ENCODE assay signal across 15 cellular contexts in genomic region chr16:4535627-4536108, GRCh38. TPM values are rescaled to one million over a fixed set of nuclear protein-coding genes. Genes with fewer than 3 reads are reported as not detected.
DNase-seq lines count a peak whose midpoint lies in the region; ATAC-seq and TF ChIP-seq lines count a peak whose summit lies in the region.
"Had no signal": no experiment of that assay in that cellular context is flagged by ENCODE, and none has a peak within 500 bp of the region (broad histone marks: within the 10 kb centered on the region; RNA-seq: fewer than 3 reads in every experiment).

No MANE protein-coding gene starts in this region.

- TF ChIP-seq POLR2A in stomach (IDR thresholded peaks at IDR 0.05), result no peak

- H3K4me1 ChIP-seq in stomach, result peaks cover 11 to 27% (median 18%) of the 10 kb centered on the region in 4 donors

- H3K36me3 Mint-ChIP-seq in activated CD4-positive, alpha-beta memory T cell treated with anti-CD3 and anti-CD28 coated beads for 36 hours, result peaks cover 15% of the 10 kb centered on the region
- peaks cover 18% of the 10 kb centered on the region for H3K36me3 Mint-ChIP-seq in activated CD4-positive, alpha-beta memory T cell treated with anti-CD3 and anti-CD28 coated beads, Interleukin-2, amount 10 ng/mL, durations not matched to agents 7 days and 5 days (ENCODE audit: low read depth)
- peaks cover 28% of the 10 kb centered on the region for H3K36me3 Mint-ChIP-seq in T-helper 2 cell treated with Interferon-gamma antibody and Interleukin-4, amounts not matched to agents 5 μg/mL and 100 μg/mL, for 36 hours (ENCODE audit: low read depth)
- H3K36me3 Mint-ChIP-seq in stimulated activated effector memory CD8-positive, alpha-beta T cell treated with anti-CD3 and anti-CD28 coated beads, Interleukin-12 subunit alpha, Interleukin-12 subunit beta, amount 100 ng/mL, for 72 hours, result peaks cover 18% of the 10 kb centered on the region

- ATAC-seq in stimulated activated effector memory CD8-positive, alpha-beta T cell treated with anti-CD3 and anti-CD28 coated beads, Interleukin-12 subunit alpha, Interleukin-12 subunit beta, amount 100 ng/mL, for 72 hours, result peak; percentile 56
- ATAC-seq in HG02884 (IDR thresholded peaks at IDR 0.05; ENCODE audit: unreplicated experiment) (no peak), GM18502 (IDR thresholded peaks at IDR 0.05; ENCODE audit: poor library complexity, unreplicated experiment) (no peak)

- intact Hi-C loops in activated CD4-positive, alpha-beta memory T cell treated with anti-CD3 and anti-CD28 coated beads for 36 hours (cut with micrococcal nuclease), result loop anchor here (5.0 kb wide), 1 partner anchor 123 kb away; no protein-coding TSS in a partner anchor
- intact Hi-C loops in stomach (cut with DNase I; ENCODE audit: low total_unique reads), result no loop called here

- TF ChIP-seq EP300 in stomach (IDR thresholded peaks at IDR 0.05), result no peak

- 72 to 87% (median 85%) methylated on average over 6 to 7 of the region's 7 CpGs for WGBS in stomach, 5 donors

- no peaks in the 10 kb centered on the region for H3K27me3 ChIP-seq in stomach

- peaks cover 11% of the 10 kb centered on the region for H3K9me3 Mint-ChIP-seq in activated CD4-positive, alpha-beta memory T cell treated with anti-CD3 and anti-CD28 coated beads for 36 hours
- peaks cover 11% of the 10 kb centered on the region for H3K9me3 Mint-ChIP-seq in activated CD4-positive, alpha-beta memory T cell treated with anti-CD3 and anti-CD28 coated beads, Interleukin-2, amount 10 ng/mL, durations not matched to agents 7 days and 5 days
- H3K9me3 Mint-ChIP-seq in T-helper 2 cell treated with Interferon-gamma antibody and Interleukin-4, amounts not matched to agents 5 μg/mL and 100 μg/mL, for 36 hours, result peaks cover 16% of the 10 kb centered on the region
- peaks cover 5% of the 10 kb centered on the region for H3K9me3 Mint-ChIP-seq in stimulated activated effector memory CD8-positive, alpha-beta T cell treated with anti-CD3 and anti-CD28 coated beads, Interleukin-12 subunit alpha, Interleukin-12 subunit beta, amount 100 ng/mL, for 72 hours

- peaks cover 0 to 19% (median 14%) of the 10 kb centered on the region in 4 donors for H3K36me3 ChIP-seq in stomach

- POLR2A ChIA-PET in activated CD4-positive, alpha-beta memory T cell treated with anti-CD3 and anti-CD28 coated beads for 36 hours (lab: Charles Lee), result interaction anchor here (0.9 to 1.0 kb wide), 2 partner anchors 11 to 60 kb away, joined by 3 to 4 read pairs; partner anchors contain the start of gene HMOX2
- POLR2A ChIA-PET in activated CD4-positive, alpha-beta memory T cell treated with anti-CD3 and anti-CD28 coated beads, Interleukin-2, amount 10 ng/mL, durations not matched to agents 7 days and 5 days (lab: Charles Lee), result interaction anchor here (1.4 kb wide), 1 partner anchor 30 kb away, joined by 6 read pairs; no protein-coding TSS in a partner anchor

- no peak for TF ChIP-seq CTCF in stomach (IDR thresholded peaks at IDR 0.05)

- H3K9me3 ChIP-seq in stomach, result peaks cover 0 to 18% (median 7%) of the 10 kb centered on the region in 4 donors

- DNase-seq in activated CD4-positive, alpha-beta memory T cell treated with anti-CD3 and anti-CD28 coated beads for 36 hours, result peak; percentile 42
- DNase-seq in activated CD4-positive, alpha-beta memory T cell treated with anti-CD3 and anti-CD28 coated beads, Interleukin-2, amount 10 ng/mL, durations not matched to agents 7 days and 5 days, result no peak
- DNase-seq in T-helper 2 cell treated with Interferon-gamma antibody and Interleukin-4, amounts not matched to agents 5 μg/mL and 100 μg/mL, for 36 hours (ENCODE audit: low spot score), result peak; percentile 61
- DNase-seq in stimulated activated effector memory CD8-positive, alpha-beta T cell treated with anti-CD3 and anti-CD28 coated beads, Interleukin-12 subunit alpha, Interleukin-12 subunit beta, amount 100 ng/mL, for 72 hours (ENCODE audit: low spot score in 2 of 2), result peak in 1 of 2 donors; percentile 58
- DNase-seq in stomach, result no peak
- DNase-seq: aorta, hypothalamus, NCI-H1092 treated with DMSO at 0.1 percent for 48 hours, NCI-H69, Right ventricle myocardium superior had no signal

- no peaks in the 10 kb centered on the region for H3K27me3 Mint-ChIP-seq in activated CD4-positive, alpha-beta memory T cell treated with anti-CD3 and anti-CD28 coated beads for 36 hours
- H3K27me3 Mint-ChIP-seq in activated CD4-positive, alpha-beta memory T cell treated with anti-CD3 and anti-CD28 coated beads, Interleukin-2, amount 10 ng/mL, durations not matched to agents 7 days and 5 days, result no peaks in the 10 kb centered on the region
- peaks cover 2% of the 10 kb centered on the region for H3K27me3 Mint-ChIP-seq in T-helper 2 cell treated with Interferon-gamma antibody and Interleukin-4, amounts not matched to agents 5 μg/mL and 100 μg/mL, for 36 hours (ENCODE audit: low read depth)

- H3K4me3 Mint-ChIP-seq in activated CD4-positive, alpha-beta memory T cell treated with anti-CD3 and anti-CD28 coated beads for 36 hours, result no peak overlapping the region
- no peak overlapping the region for H3K4me3 Mint-ChIP-seq in activated CD4-positive, alpha-beta memory T cell treated with anti-CD3 and anti-CD28 coated beads, Interleukin-2, amount 10 ng/mL, durations not matched to agents 7 days and 5 days
- H3K4me3 Mint-ChIP-seq in T-helper 2 cell treated with Interferon-gamma antibody and Interleukin-4, amounts not matched to agents 5 μg/mL and 100 μg/mL, for 36 hours, result peak overlapping the region; percentile 5
- H3K4me3 Mint-ChIP-seq in stimulated activated effector memory CD8-positive, alpha-beta T cell treated with anti-CD3 and anti-CD28 coated beads, Interleukin-12 subunit alpha, Interleukin-12 subunit beta, amount 100 ng/mL, for 72 hours, result peak overlapping the region; percentile 75

- H3K27ac ChIP-seq in cingulate gyrus (ENCODE audit: low read depth, low read length) (peak overlapping the region; percentile 33), stomach (peak overlapping the region in 1 of 5 donors; percentile 34)
- H3K27ac ChIP-seq: VCaP had no signal

- H3K27ac Mint-ChIP-seq in activated CD4-positive, alpha-beta memory T cell treated with anti-CD3 and anti-CD28 coated beads for 36 hours, result no peak overlapping the region
- no peak overlapping the region for H3K27ac Mint-ChIP-seq in activated CD4-positive, alpha-beta memory T cell treated with anti-CD3 and anti-CD28 coated beads, Interleukin-2, amount 10 ng/mL, durations not matched to agents 7 days and 5 days
- peak overlapping the region; percentile 22 for H3K27ac Mint-ChIP-seq in T-helper 2 cell treated with Interferon-gamma antibody and Interleukin-4, amounts not matched to agents 5 μg/mL and 100 μg/mL, for 36 hours
- H3K27ac Mint-ChIP-seq in stimulated activated effector memory CD8-positive, alpha-beta T cell treated with anti-CD3 and anti-CD28 coated beads, Interleukin-12 subunit alpha, Interleukin-12 subunit beta, amount 100 ng/mL, for 72 hours, result peak overlapping the region; percentile 18

- no peak overlapping the region for H3K4me3 ChIP-seq in stomach

- H3K4me1 Mint-ChIP-seq in activated CD4-positive, alpha-beta memory T cell treated with anti-CD3 and anti-CD28 coated beads for 36 hours (ENCODE audit: low read depth), result peaks cover 33% of the 10 kb centered on the region
- peaks cover 36% of the 10 kb centered on the region for H3K4me1 Mint-ChIP-seq in activated CD4-positive, alpha-beta memory T cell treated with anti-CD3 and anti-CD28 coated beads, Interleukin-2, amount 10 ng/mL, durations not matched to agents 7 days and 5 days
- peaks cover 28% of the 10 kb centered on the region for H3K4me1 Mint-ChIP-seq in T-helper 2 cell treated with Interferon-gamma antibody and Interleukin-4, amounts not matched to agents 5 μg/mL and 100 μg/mL, for 36 hours (ENCODE audit: low read depth)
- H3K4me1 Mint-ChIP-seq in stimulated activated effector memory CD8-positive, alpha-beta T cell treated with anti-CD3 and anti-CD28 coated beads, Interleukin-12 subunit alpha, Interleukin-12 subunit beta, amount 100 ng/mL, for 72 hours, result peaks cover 53% of the 10 kb centered on the region

- CTCF ChIA-PET in activated CD4-positive, alpha-beta memory T cell treated with anti-CD3 and anti-CD28 coated beads for 36 hours (lab: Charles Lee), result interaction anchor here (0.8 to 2.8 kb wide), 9 partner anchors 9 to 114 kb away, joined by 3 to 25 read pairs (median 4); no protein-coding TSS in a partner anchor
- CTCF ChIA-PET in activated CD4-positive, alpha-beta memory T cell treated with anti-CD3 and anti-CD28 coated beads, Interleukin-2, amount 10 ng/mL, durations not matched to agents 7 days and 5 days (lab: Charles Lee), result interaction anchor here (1.1 to 2.4 kb wide), 5 partner anchors 13 to 88 kb away, joined by 3 to 10 read pairs (median 5); partner anchors contain the start of gene MGRN1

RNA-seq across cellular contexts. Expression of gene CDIP1, which starts 2.9 kb away (rescaled TPM):
- 10 to 100 TPM; 25.7 to 27.5 TPM for total RNA-seq in activated CD4-positive, alpha-beta memory T cell treated with anti-CD3 and anti-CD28 coated beads for 36 hours
- total RNA-seq in activated CD4-positive, alpha-beta memory T cell treated with anti-CD3 and anti-CD28 coated beads, Interleukin-2, amount 10 ng/mL, durations not matched to agents 7 days and 5 days, result 10 to 100 TPM; 28.7 to 30.7 TPM
- 10 to 100 TPM in 3 of 5 donors, 1 to 10 TPM in 2; 2.9 to 36.5 (median 18.8) TPM for total RNA-seq in stomach
- 10 to 100 TPM in 2 of 3 donors, 1 to 10 TPM in 1; 9.5 to 13.8 (median 10.6) TPM for polyA plus RNA-seq in stomach

RNA-seq across cellular contexts. Expression of gene C16orf96, which starts 20.5 kb away (rescaled TPM):
- total RNA-seq in activated CD4-positive, alpha-beta memory T cell treated with anti-CD3 and anti-CD28 coated beads for 36 hours, result under 1 TPM; 0.07 to 0.17 TPM
- under 1 TPM in 1 of 2 experiments, not detected in 1; 0.05 TPM for total RNA-seq in activated CD4-positive, alpha-beta memory T cell treated with anti-CD3 and anti-CD28 coated beads, Interleukin-2, amount 10 ng/mL, durations not matched to agents 7 days and 5 days
- under 1 TPM in 2 of 5 donors, not detected in 3; 0.37 to 0.43 TPM for total RNA-seq in stomach
- polyA plus RNA-seq in stomach, result not detected
- polyA plus RNA-seq: AG04450, aorta had no signal

RNA-seq across cellular contexts. Expression of gene HMOX2, which starts 59.5 kb away (rescaled TPM):
- 10 to 100 TPM; 69.1 to 76.0 TPM for total RNA-seq in activated CD4-positive, alpha-beta memory T cell treated with anti-CD3 and anti-CD28 coated beads for 36 hours
- total RNA-seq in activated CD4-positive, alpha-beta memory T cell treated with anti-CD3 and anti-CD28 coated beads, Interleukin-2, amount 10 ng/mL, durations not matched to agents 7 days and 5 days, result 10 to 100 TPM; 77.4 to 83.4 TPM
- 100 to 1,000 TPM in 1 of 5 donors, 10 to 100 TPM in 3, 1 to 10 TPM in 1; 6.4 to 175 (median 59.8) TPM for total RNA-seq in stomach
- 100 to 1,000 TPM in 2 of 3 donors, 10 to 100 TPM in 1; 51.6 to 109 (median 106) TPM for polyA plus RNA-seq in stomach

Comparison
In these comparisons a context has a peak if more than half of its experiments do, and no peak if none do; other contexts are left out.
1. DNase-seq: peak in activated CD4-positive, alpha-beta memory T cell treated with anti-CD3 and anti-CD28 coated beads for 36 hours (single experiment) and T-helper 2 cell treated with Interferon-gamma antibody and Interleukin-4, amounts not matched to agents 5 μg/mL and 100 μg/mL, for 36 hours (single experiment); none in activated CD4-positive, alpha-beta memory T cell treated with anti-CD3 and anti-CD28 coated beads, Interleukin-2, amount 10 ng/mL, durations not matched to agents 7 days and 5 days (single experiment) and stomach (single experiment).
2. H3K27ac Mint-ChIP-seq: peak in T-helper 2 cell treated with Interferon-gamma antibody and Interleukin-4, amounts not matched to agents 5 μg/mL and 100 μg/mL, for 36 hours (single experiment) and stimulated activated effector memory CD8-positive, alpha-beta T cell treated with anti-CD3 and anti-CD28 coated beads, Interleukin-12 subunit alpha, Interleukin-12 subunit beta, amount 100 ng/mL, for 72 hours (single experiment); none in activated CD4-positive, alpha-beta memory T cell treated with anti-CD3 and anti-CD28 coated beads for 36 hours (single experiment) and activated CD4-positive, alpha-beta memory T cell treated with anti-CD3 and anti-CD28 coated beads, Interleukin-2, amount 10 ng/mL, durations not matched to agents 7 days and 5 days (single experiment).
3. H3K4me3 Mint-ChIP-seq: peak in T-helper 2 cell treated with Interferon-gamma antibody and Interleukin-4, amounts not matched to agents 5 μg/mL and 100 μg/mL, for 36 hours (single experiment) and stimulated activated effector memory CD8-positive, alpha-beta T cell treated with anti-CD3 and anti-CD28 coated beads, Interleukin-12 subunit alpha, Interleukin-12 subunit beta, amount 100 ng/mL, for 72 hours (single experiment); none in activated CD4-positive, alpha-beta memory T cell treated with anti-CD3 and anti-CD28 coated beads for 36 hours (single experiment) and activated CD4-positive, alpha-beta memory T cell treated with anti-CD3 and anti-CD28 coated beads, Interleukin-2, amount 10 ng/mL, durations not matched to agents 7 days and 5 days (single experiment).